Comparison of ENCODE assay signal across 1 cellular context in genomic region chr17:7686221-7687071, GRCh38.
A peak's percentile ranks its signal among the peaks of the same experiment; 100 is the strongest.
TF ChIP-seq lines count a peak whose summit lies in the region.

No MANE protein-coding gene starts in this region.

TF ChIP-seq in A549, 52 proteins besides CTCF, POLR2A, EP300 and RAD21 (continued from another document):
- TF ChIP-seq NR3C1 (IDR thresholded peaks at IDR 0.05) (no peak), HMGXB4 (CRISPR knock-in tag; IDR thresholded peaks at IDR 0.05; ENCODE audit: borderline replicate concordance) (no peak; the same call in 1 of the 2 replicates), EHF (CRISPR knock-in tag; IDR thresholded peaks at IDR 0.05) (peak; percentile 28; the same call in 1 of the 2 replicates), HOXA7 (CRISPR knock-in tag; IDR thresholded peaks at IDR 0.05) (peak; percentile 97), KDM5A (IDR thresholded peaks at IDR 0.05) (peak; percentile 23; the same call in 1 of the 2 replicates), BHLHE40 (IDR thresholded peaks at IDR 0.05; ENCODE audit: low read depth, low read length) (peak; percentile 85), MYC (IDR thresholded peaks at IDR 0.05; ENCODE audit: borderline replicate concordance, low read length) (no peak; the same call in none of the 2 replicates), CBX2 (IDR thresholded peaks at IDR 0.05; ENCODE audit: borderline replicate concordance, low read depth) (no peak), E2F6 (IDR thresholded peaks at IDR 0.05; ENCODE audit: borderline replicate concordance, low read depth) (peak; percentile 11; the same call in 1 of the 2 replicates), POLR2AphosphoS2 (conservative IDR thresholded peaks at IDR 0.05; ENCODE audit: low read length) (no peak), CEBPB (IDR thresholded peaks at IDR 0.05) (peak; percentile 12 to 51; a peak in 1 of 4 replicates), RCOR1 (IDR thresholded peaks at IDR 0.05; ENCODE audit: low read depth, low read length) (no peak), JUN (IDR thresholded peaks at IDR 0.05) (peak in 1 of 2 experiments; percentile 47; a peak in 4 of 5 replicates), ZSCAN20 (CRISPR knock-in tag; IDR thresholded peaks at IDR 0.05) (0 out of 2 replicates have a peak, but pooled peaks have one; percentile 20), KDM1A (IDR thresholded peaks at IDR 0.05; ENCODE audit: low read depth) (no peak), TFCP2L1 (CRISPR knock-in tag; IDR thresholded peaks at IDR 0.05) (peak; percentile 73), FOXS1 (CRISPR knock-in tag; IDR thresholded peaks at IDR 0.05) (no peak), HEYL (CRISPR knock-in tag; IDR thresholded peaks at IDR 0.05) (no peak), CBX8 (IDR thresholded peaks at IDR 0.05) (no peak), ZFP36 (IDR thresholded peaks at IDR 0.05; ENCODE audit: borderline replicate concordance, partially characterized antibody) (no peak), RFX5 (IDR thresholded peaks at IDR 0.05) (no peak), SREBF2 (IDR thresholded peaks at IDR 0.05) (no peak), NPAS2 (CRISPR knock-in tag; IDR thresholded peaks at IDR 0.05; ENCODE audit: borderline replicate concordance) (no peak), GATA3 (IDR thresholded peaks at IDR 0.05; ENCODE audit: borderline replicate concordance) (peak; percentile 83), CHD2 (IDR thresholded peaks at IDR 0.05; ENCODE audit: low read length, partially characterized antibody) (no peak), FOSB (CRISPR knock-in tag; IDR thresholded peaks at IDR 0.05) (peak; percentile 91; the same call in 1 of the 2 replicates), CHD4 (IDR thresholded peaks at IDR 0.05; ENCODE audit: borderline replicate concordance) (no peak), JUNB (IDR thresholded peaks at IDR 0.05) (no peak), HDAC2 (IDR thresholded peaks at IDR 0.05) (no peak), PHF8 (IDR thresholded peaks at IDR 0.05; ENCODE audit: borderline replicate concordance, low read depth) (peak; percentile 69; the same call in 1 of the 2 replicates), MAFK (IDR thresholded peaks at IDR 0.05; ENCODE audit: partially characterized antibody) (no peak), HOXB5 (CRISPR knock-in tag; IDR thresholded peaks at IDR 0.05) (no peak), ZC3H11A (IDR thresholded peaks at IDR 0.05) (no peak), RARB (CRISPR knock-in tag; IDR thresholded peaks at IDR 0.05) (peak; percentile 76), ZNF302 (CRISPR knock-in tag; IDR thresholded peaks at IDR 0.05) (no peak)
- TF ChIP-seq, protein P1, sequence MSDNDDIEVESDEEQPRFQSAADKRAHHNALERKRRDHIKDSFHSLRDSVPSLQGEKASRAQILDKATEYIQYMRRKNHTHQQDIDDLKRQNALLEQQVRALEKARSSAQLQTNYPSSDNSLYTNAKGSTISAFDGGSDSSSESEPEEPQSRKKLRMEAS (IDR thresholded peaks at IDR 0.05): peak; percentile 80
- TF ChIP-seq, protein P2, sequence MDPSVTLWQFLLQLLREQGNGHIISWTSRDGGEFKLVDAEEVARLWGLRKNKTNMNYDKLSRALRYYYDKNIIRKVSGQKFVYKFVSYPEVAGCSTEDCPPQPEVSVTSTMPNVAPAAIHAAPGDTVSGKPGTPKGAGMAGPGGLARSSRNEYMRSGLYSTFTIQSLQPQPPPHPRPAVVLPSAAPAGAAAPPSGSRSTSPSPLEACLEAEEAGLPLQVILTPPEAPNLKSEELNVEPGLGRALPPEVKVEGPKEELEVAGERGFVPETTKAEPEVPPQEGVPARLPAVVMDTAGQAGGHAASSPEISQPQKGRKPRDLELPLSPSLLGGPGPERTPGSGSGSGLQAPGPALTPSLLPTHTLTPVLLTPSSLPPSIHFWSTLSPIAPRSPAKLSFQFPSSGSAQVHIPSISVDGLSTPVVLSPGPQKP (IDR thresholded peaks at IDR 0.05; ENCODE audit: low read depth, low read length): no peak
- TF ChIP-seq, protein P3, sequence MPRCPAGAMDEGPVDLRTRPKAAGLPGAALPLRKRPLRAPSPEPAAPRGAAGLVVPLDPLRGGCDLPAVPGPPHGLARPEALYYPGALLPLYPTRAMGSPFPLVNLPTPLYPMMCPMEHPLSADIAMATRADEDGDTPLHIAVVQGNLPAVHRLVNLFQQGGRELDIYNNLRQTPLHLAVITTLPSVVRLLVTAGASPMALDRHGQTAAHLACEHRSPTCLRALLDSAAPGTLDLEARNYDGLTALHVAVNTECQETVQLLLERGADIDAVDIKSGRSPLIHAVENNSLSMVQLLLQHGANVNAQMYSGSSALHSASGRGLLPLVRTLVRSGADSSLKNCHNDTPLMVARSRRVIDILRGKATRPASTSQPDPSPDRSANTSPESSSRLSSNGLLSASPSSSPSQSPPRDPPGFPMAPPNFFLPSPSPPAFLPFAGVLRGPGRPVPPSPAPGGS (IDR thresholded peaks at IDR 0.05): peak; percentile 83; the same call in 1 of the 3 replicates
- TF ChIP-seq, protein P4, sequence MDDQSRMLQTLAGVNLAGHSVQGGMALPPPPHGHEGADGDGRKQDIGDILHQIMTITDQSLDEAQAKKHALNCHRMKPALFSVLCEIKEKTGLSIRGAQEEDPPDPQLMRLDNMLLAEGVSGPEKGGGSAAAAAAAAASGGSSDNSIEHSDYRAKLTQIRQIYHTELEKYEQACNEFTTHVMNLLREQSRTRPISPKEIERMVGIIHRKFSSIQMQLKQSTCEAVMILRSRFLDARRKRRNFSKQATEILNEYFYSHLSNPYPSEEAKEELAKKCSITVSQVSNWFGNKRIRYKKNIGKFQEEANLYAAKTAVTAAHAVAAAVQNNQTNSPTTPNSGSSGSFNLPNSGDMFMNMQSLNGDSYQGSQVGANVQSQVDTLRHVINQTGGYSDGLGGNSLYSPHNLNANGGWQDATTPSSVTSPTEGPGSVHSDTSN (IDR thresholded peaks at IDR 0.05): no peak
